23 cellular contexts compared by ENCODE assay signal in genomic region chr6:35265523-35265922, GRCh38. TPM values are rescaled to one million over a fixed set of nuclear protein-coding genes. Genes with fewer than 3 reads are reported as not detected.
DNase-seq lines count a peak whose midpoint lies in the region; ATAC-seq and TF ChIP-seq lines count a peak whose summit lies in the region.
"Had no signal": no experiment of that assay in that cellular context is flagged by ENCODE, and none has a peak within 500 bp of the region (broad histone marks: within the 10 kb centered on the region; RNA-seq: fewer than 3 reads in every experiment).

No MANE protein-coding gene starts in this region.

- no peak overlapping the region for H4K12ac ChIP-seq in trophoblast cell (ENCODE audit: low read depth, low read length)

- peaks cover 8% of the 10 kb centered on the region for H3K36me3 Mint-ChIP-seq in effector memory CD8-positive, alpha-beta T cell (ENCODE audit: insufficient read depth)
- peaks cover 9% of the 10 kb centered on the region for H3K36me3 Mint-ChIP-seq in stimulated activated memory B cell treated with anti-CD40 and anti-IgM and Interleukin-4, amounts not matched to agents 10 μg/mL and 1 μg/mL and 100 μg/mL, for 72 hours

- H3K4me3 ChIP-seq in cardiac muscle cell: no peak overlapping the region
- H3K4me3 ChIP-seq in trophoblast cell (ENCODE audit: low read depth, low read length): no peak overlapping the region
- H3K4me3 ChIP-seq: MG63 had no signal

- no peak overlapping the region for H3K4ac ChIP-seq in trophoblast cell (ENCODE audit: low read depth, low read length)

- intact Hi-C loops in Right ventricle myocardium superior (cut with DNase I): no loop called here

- no peak overlapping the region for H2AK5ac ChIP-seq in trophoblast cell (ENCODE audit: low read length)

- no peak overlapping the region for H3K4me2 ChIP-seq in trophoblast cell (ENCODE audit: low read length)

- H3K27me3 ChIP-seq in cardiac muscle cell (no peaks in the 10 kb centered on the region), trophoblast cell (ENCODE audit: insufficient read depth, low read length) (no peaks in the 10 kb centered on the region)
- H3K27me3 ChIP-seq: BE2C, MG63 had no signal

- H3K18ac ChIP-seq in trophoblast cell (ENCODE audit: low read length): no peak overlapping the region

- DNase-seq in DMS 273 (lab: John Stamatoyannopoulos, UW; ENCODE audit: unreplicated experiment) (peak; percentile 31), DMS 273 treated with DMSO at 0.1 percent for 48 hours (lab: John Stamatoyannopoulos, UW) (no peak), cardiac muscle cell (ENCODE audit: low read depth in 1 of 2, low spot score in 1 of 2) (no peak), Right ventricle myocardium superior (no peak), trophoblast cell (no peak)
- no peak for DNase-seq in effector memory CD8-positive, alpha-beta T cell
- no peak for DNase-seq in stimulated activated naive CD4-positive, alpha-beta T cell (lab: John Stamatoyannopoulos, UW)
- DNase-seq: 8988T; ACHN; BE2C; CD8-positive, alpha-beta memory T cell; DMS153; DND-41; HCEC 1CT; IMR-90; KG1; MG63; NCI-H446; NCI-H524 treated with DMSO at 0.1 percent for 48 hours; RPMI8226; SHP77 treated with DMSO at 0.1 percent for 48 hours had no signal

- peak overlapping the region; percentile 1 to 30 for H3K27ac Mint-ChIP-seq in effector memory CD8-positive, alpha-beta T cell
- peak overlapping the region; percentile 0 for H3K27ac Mint-ChIP-seq in stimulated activated memory B cell treated with anti-CD40 and anti-IgM and Interleukin-4, amounts not matched to agents 10 μg/mL and 1 μg/mL and 100 μg/mL, for 72 hours

- no peak overlapping the region for H4K8ac ChIP-seq in trophoblast cell (ENCODE audit: low read depth, low read length)

- H3K4me1 ChIP-seq in cardiac muscle cell (ENCODE audit: low read depth) (peaks cover 71% of the 10 kb centered on the region), trophoblast cell (ENCODE audit: control insufficient read depth in 1 of 2, insufficient read depth in 2 of 2, low read length in 2 of 2) (peaks cover 0 to 4% of the 10 kb centered on the region in 2 experiments)

- no peak overlapping the region for H2BK12ac ChIP-seq in trophoblast cell (ENCODE audit: low read length)

- H3K9me3 ChIP-seq in cardiac muscle cell (ENCODE audit: low read depth): no peaks in the 10 kb centered on the region
- H3K9me3 ChIP-seq in trophoblast cell (ENCODE audit: insufficient read depth, low read depth, low read length): no peaks in the 10 kb centered on the region
- H3K9me3 ChIP-seq: BE2C, MG63 had no signal

- no peak for ATAC-seq in Right ventricle myocardium superior (ENCODE audit: poor library complexity)
- ATAC-seq in effector memory CD8-positive, alpha-beta T cell (replicated peaks): no peak
- no peak for ATAC-seq in stimulated activated memory B cell treated with anti-CD40 and anti-IgM and Interleukin-4, amounts not matched to agents 10 μg/mL and 1 μg/mL and 100 μg/mL, for 72 hours

- no peaks in the 10 kb centered on the region for H3K79me2 ChIP-seq in trophoblast cell (ENCODE audit: control insufficient read depth, insufficient read depth, low read length, poor library complexity)

- H3K14ac ChIP-seq in trophoblast cell (ENCODE audit: low read length): no peak overlapping the region

- no peaks in the 10 kb centered on the region for H3K36me3 ChIP-seq in cardiac muscle cell
- H3K36me3 ChIP-seq in trophoblast cell (ENCODE audit: control insufficient read depth in 1 of 2, insufficient read depth in 2 of 2, low read length in 2 of 2): no peaks in the 10 kb centered on the region
- H3K36me3 ChIP-seq: BE2C, MG63 had no signal

- peaks cover 34 to 45% of the 10 kb centered on the region in 2 donors for H3K4me1 Mint-ChIP-seq in effector memory CD8-positive, alpha-beta T cell (ENCODE audit: low read depth in 2 of 2)
- H3K4me1 Mint-ChIP-seq in stimulated activated memory B cell treated with anti-CD40 and anti-IgM and Interleukin-4, amounts not matched to agents 10 μg/mL and 1 μg/mL and 100 μg/mL, for 72 hours: peaks cover 58% of the 10 kb centered on the region

- no peak overlapping the region for H4K91ac ChIP-seq in trophoblast cell (ENCODE audit: low read depth, low read length)

- no peak overlapping the region for H2BK5ac ChIP-seq in trophoblast cell (ENCODE audit: low read depth, low read length, poor library complexity)

- H3K23ac ChIP-seq in trophoblast cell (ENCODE audit: low read length): no peak overlapping the region

- no peak for TF ChIP-seq CTCF in cardiac muscle cell (IDR thresholded peaks at IDR 0.05; ENCODE audit: low read depth, low read length)

- no peak overlapping the region for H2BK120ac ChIP-seq in trophoblast cell (ENCODE audit: insufficient read depth, low read length, poor library complexity)

- H3K27me3 Mint-ChIP-seq in effector memory CD8-positive, alpha-beta T cell: no peaks in the 10 kb centered on the region
- H3K27me3 Mint-ChIP-seq in stimulated activated memory B cell treated with anti-CD40 and anti-IgM and Interleukin-4, amounts not matched to agents 10 μg/mL and 1 μg/mL and 100 μg/mL, for 72 hours: no peaks in the 10 kb centered on the region
- H3K27me3 Mint-ChIP-seq: CD8-positive, alpha-beta memory T cell had no signal

- H2AFZ ChIP-seq in trophoblast cell (ENCODE audit: insufficient read depth, low read length, poor library complexity): no peak overlapping the region

- H3K27ac ChIP-seq in cardiac muscle cell (peak overlapping the region; percentile 80), trophoblast cell (ENCODE audit: low read depth, low read length) (no peak overlapping the region)

- H3K4me3 Mint-ChIP-seq in effector memory CD8-positive, alpha-beta T cell: no peak overlapping the region
- no peak overlapping the region for H3K4me3 Mint-ChIP-seq in stimulated activated memory B cell treated with anti-CD40 and anti-IgM and Interleukin-4, amounts not matched to agents 10 μg/mL and 1 μg/mL and 100 μg/mL, for 72 hours
- H3K4me3 Mint-ChIP-seq: CD14-positive monocyte; CD8-positive, alpha-beta memory T cell had no signal

- WGBS in trophoblast cell (ENCODE audit: extremely low coverage, insufficient coverage, insufficient read length): no CpG with 5 or more reads among the region's 2 CpGs

- H3K9me3 Mint-ChIP-seq in effector memory CD8-positive, alpha-beta T cell: no peaks in the 10 kb centered on the region
- no peaks in the 10 kb centered on the region for H3K9me3 Mint-ChIP-seq in stimulated activated memory B cell treated with anti-CD40 and anti-IgM and Interleukin-4, amounts not matched to agents 10 μg/mL and 1 μg/mL and 100 μg/mL, for 72 hours
- H3K9me3 Mint-ChIP-seq: CD14-positive monocyte; CD8-positive, alpha-beta memory T cell had no signal

- H3K9ac ChIP-seq in trophoblast cell (ENCODE audit: low read length): no peak overlapping the region

- no peaks in the 10 kb centered on the region for H3K79me1 ChIP-seq in trophoblast cell (ENCODE audit: low read length)

RNA-seq across cellular contexts. Expression of gene ZNF76, which starts 6.0 kb away (rescaled TPM):
- 26.3 and 46.2 TPM in 2 replicates for total RNA-seq in cardiac muscle cell
- 59.6 and 67.5 TPM in 2 replicates for polyA plus RNA-seq in cardiac muscle cell
- total RNA-seq in Right ventricle myocardium superior: 35.3 TPM
- polyA plus RNA-seq in trophoblast cell (2013): 10.8 and 11.2 TPM in 2 replicates

RNA-seq across cellular contexts. Expression of gene DEF6, which starts 32.1 kb away (rescaled TPM):
- 3.0 and 9.2 TPM in 2 replicates for total RNA-seq in cardiac muscle cell
- polyA plus RNA-seq in cardiac muscle cell: 2.3 and 5.7 TPM in 2 replicates
- total RNA-seq in Right ventricle myocardium superior: 0.97 TPM
- polyA plus RNA-seq in trophoblast cell (2013): 2.9 TPM in 2 replicates

RNA-seq across cellular contexts. Expression of gene SCUBE3, which starts 51.8 kb away (rescaled TPM):
- 74.9 and 78.7 TPM in 2 replicates for total RNA-seq in cardiac muscle cell
- polyA plus RNA-seq in cardiac muscle cell: 78.2 and 81.8 TPM in 2 replicates
- 9.7 TPM for total RNA-seq in Right ventricle myocardium superior
- polyA plus RNA-seq in trophoblast cell (2013): 8.9 and 9.3 TPM in 2 replicates
- polyA plus RNA-seq: CD14-positive monocyte had no signal
